ENCODE assay signal across 2 cellular contexts in the genomic region with DNA sequence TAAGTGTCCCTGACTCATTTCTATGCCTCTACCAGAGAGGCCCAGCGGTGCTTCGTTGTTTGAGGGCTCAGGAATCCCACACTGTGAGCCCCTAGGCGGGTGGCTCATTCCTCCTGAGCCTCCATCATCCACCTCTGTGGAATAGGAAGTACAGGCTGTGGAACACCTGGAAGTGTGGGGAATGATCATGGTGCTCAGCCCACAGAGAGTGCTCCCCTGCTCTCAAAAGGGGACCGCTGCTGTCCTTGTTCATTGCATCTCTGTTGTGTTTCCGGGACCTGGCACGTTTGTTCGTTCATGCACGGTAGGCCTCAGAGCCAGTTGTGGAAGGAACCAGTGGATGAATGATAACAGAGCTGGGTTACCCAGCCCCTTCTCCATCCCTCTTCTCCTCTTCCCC.
TF ChIP-seq lines count a peak whose summit lies in the region.

No MANE protein-coding gene starts in this region.

TF ChIP-seq in HCT116, 20 proteins besides CTCF, POLR2A, EP300 and RAD21:
- TF ChIP-seq, protein P1, sequence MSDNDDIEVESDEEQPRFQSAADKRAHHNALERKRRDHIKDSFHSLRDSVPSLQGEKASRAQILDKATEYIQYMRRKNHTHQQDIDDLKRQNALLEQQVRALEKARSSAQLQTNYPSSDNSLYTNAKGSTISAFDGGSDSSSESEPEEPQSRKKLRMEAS (IDR thresholded peaks at IDR 0.05), result no peak
- TF ChIP-seq CBX3 (IDR thresholded peaks at IDR 0.05; ENCODE audit: low read depth) (no peak), SP1 (IDR thresholded peaks at IDR 0.05; ENCODE audit: low read depth) (no peak), SIN3A (IDR thresholded peaks at IDR 0.05; ENCODE audit: low read depth) (no peak), EGR1 (IDR thresholded peaks at IDR 0.05; ENCODE audit: low read depth) (no peak), POLR2AphosphoS5 (IDR thresholded peaks at IDR 0.05; ENCODE audit: low read depth, low read length) (no peak), EZH2phosphoT487 (IDR thresholded peaks at IDR 0.05; ENCODE audit: borderline replicate concordance) (no peak), ZFX (IDR thresholded peaks at IDR 0.05) (no peak), CEBPB (IDR thresholded peaks at IDR 0.05; ENCODE audit: low read depth) (no peak), EZH2 (IDR thresholded peaks at IDR 0.05) (no peak), JUND (IDR thresholded peaks at IDR 0.05) (no peak), SRF (IDR thresholded peaks at IDR 0.05; ENCODE audit: low read depth) (no peak), FOSL1 (IDR thresholded peaks at IDR 0.05; ENCODE audit: low read depth) (no peak)
- TF ChIP-seq, protein P2, sequence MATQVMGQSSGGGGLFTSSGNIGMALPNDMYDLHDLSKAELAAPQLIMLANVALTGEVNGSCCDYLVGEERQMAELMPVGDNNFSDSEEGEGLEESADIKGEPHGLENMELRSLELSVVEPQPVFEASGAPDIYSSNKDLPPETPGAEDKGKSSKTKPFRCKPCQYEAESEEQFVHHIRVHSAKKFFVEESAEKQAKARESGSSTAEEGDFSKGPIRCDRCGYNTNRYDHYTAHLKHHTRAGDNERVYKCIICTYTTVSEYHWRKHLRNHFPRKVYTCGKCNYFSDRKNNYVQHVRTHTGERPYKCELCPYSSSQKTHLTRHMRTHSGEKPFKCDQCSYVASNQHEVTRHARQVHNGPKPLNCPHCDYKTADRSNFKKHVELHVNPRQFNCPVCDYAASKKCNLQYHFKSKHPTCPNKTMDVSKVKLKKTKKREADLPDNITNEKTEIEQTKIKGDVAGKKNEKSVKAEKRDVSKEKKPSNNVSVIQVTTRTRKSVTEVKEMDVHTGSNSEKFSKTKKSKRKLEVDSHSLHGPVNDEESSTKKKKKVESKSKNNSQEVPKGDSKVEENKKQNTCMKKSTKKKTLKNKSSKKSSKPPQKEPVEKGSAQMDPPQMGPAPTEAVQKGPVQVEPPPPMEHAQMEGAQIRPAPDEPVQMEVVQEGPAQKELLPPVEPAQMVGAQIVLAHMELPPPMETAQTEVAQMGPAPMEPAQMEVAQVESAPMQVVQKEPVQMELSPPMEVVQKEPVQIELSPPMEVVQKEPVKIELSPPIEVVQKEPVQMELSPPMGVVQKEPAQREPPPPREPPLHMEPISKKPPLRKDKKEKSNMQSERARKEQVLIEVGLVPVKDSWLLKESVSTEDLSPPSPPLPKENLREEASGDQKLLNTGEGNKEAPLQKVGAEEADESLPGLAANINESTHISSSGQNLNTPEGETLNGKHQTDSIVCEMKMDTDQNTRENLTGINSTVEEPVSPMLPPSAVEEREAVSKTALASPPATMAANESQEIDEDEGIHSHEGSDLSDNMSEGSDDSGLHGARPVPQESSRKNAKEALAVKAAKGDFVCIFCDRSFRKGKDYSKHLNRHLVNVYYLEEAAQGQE (IDR thresholded peaks at IDR 0.05; ENCODE audit: low read depth), result no peak
- TF ChIP-seq, protein P3, sequence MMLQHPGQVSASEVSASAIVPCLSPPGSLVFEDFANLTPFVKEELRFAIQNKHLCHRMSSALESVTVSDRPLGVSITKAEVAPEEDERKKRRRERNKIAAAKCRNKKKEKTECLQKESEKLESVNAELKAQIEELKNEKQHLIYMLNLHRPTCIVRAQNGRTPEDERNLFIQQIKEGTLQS (IDR thresholded peaks at IDR 0.05), result no peak

TF ChIP-seq in HEK293T, 16 proteins besides CTCF, POLR2A, EP300 and RAD21:
- TF ChIP-seq, protein P4, sequence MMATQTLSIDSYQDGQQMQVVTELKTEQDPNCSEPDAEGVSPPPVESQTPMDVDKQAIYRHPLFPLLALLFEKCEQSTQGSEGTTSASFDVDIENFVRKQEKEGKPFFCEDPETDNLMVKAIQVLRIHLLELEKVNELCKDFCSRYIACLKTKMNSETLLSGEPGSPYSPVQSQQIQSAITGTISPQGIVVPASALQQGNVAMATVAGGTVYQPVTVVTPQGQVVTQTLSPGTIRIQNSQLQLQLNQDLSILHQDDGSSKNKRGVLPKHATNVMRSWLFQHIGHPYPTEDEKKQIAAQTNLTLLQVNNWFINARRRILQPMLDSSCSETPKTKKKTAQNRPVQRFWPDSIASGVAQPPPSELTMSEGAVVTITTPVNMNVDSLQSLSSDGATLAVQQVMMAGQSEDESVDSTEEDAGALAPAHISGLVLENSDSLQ (IDR thresholded peaks at IDR 0.05), result no peak
- TF ChIP-seq FOXA1 (IDR thresholded peaks at IDR 0.05) (no peak), TARDBP (IDR thresholded peaks at IDR 0.05) (no peak), CTBP1 (IDR thresholded peaks at IDR 0.05; ENCODE audit: borderline replicate concordance) (no peak), NFRKB (IDR thresholded peaks at IDR 0.05) (no peak), HDGF (IDR thresholded peaks at IDR 0.05; ENCODE audit: borderline replicate concordance) (no peak), SUZ12 (IDR thresholded peaks at IDR 0.05) (no peak), FOXM1 (IDR thresholded peaks at IDR 0.05; ENCODE audit: borderline replicate concordance) (no peak), SP1 (IDR thresholded peaks at IDR 0.05) (no peak), ARNT (IDR thresholded peaks at IDR 0.05) (no peak), L3MBTL2 (conservative IDR thresholded peaks at IDR 0.05) (no peak), BHLHE40 (IDR thresholded peaks at IDR 0.05; ENCODE audit: borderline replicate concordance) (no peak)
